13 cellular contexts compared by ENCODE assay signal in genomic region chr7:55056068-55056467, GRCh38. TPM values are rescaled to one million over a fixed set of nuclear protein-coding genes. Genes with fewer than 3 reads are reported as not detected.
A peak's percentile ranks its signal among the peaks of the same experiment; 100 is the strongest.
DNase-seq lines count a peak whose midpoint lies in the region; TF ChIP-seq lines count a peak whose summit lies in the region.
"Had no signal": no experiment of that assay in that cellular context is flagged by ENCODE, and none has a peak within 500 bp of the region (broad histone marks: within the 10 kb centered on the region; RNA-seq: fewer than 3 reads in every experiment).

No MANE protein-coding gene starts in this region.

- H3K9ac ChIP-seq in mesenchymal stem cell (ENCODE audit: low read length) = peak overlapping the region; percentile 82
- H3K9ac ChIP-seq: BLaER1 treated with 17β-estradiol and CSF1 and Interleukin-3, amounts not matched to agents 10 nM and 100 nM had no signal

- CTCF ChIA-PET in PC-9 (lab: Charles Lee) = no interaction called here

- peak overlapping the region; percentile 8 for H4K8ac ChIP-seq in mesenchymal stem cell (ENCODE audit: low read length)

- H2BK15ac ChIP-seq in mesenchymal stem cell (ENCODE audit: low read depth, poor library complexity, severe bottlenecking) = no peak overlapping the region

- H3K27me3 ChIP-seq in PC-9 (ENCODE audit: insufficient read depth, low read depth) (no peaks in the 10 kb centered on the region), mesenchymal stem cell (ENCODE audit: control insufficient read depth in 1 of 2, insufficient read depth in 1 of 2, low read length in 2 of 2) (no peaks in the 10 kb centered on the region), suprapubic skin (no peaks in the 10 kb centered on the region)
- H3K27me3 ChIP-seq: SJCRH30 had no signal

- H4K20me1 ChIP-seq in PC-9 (ENCODE audit: insufficient read depth) = no peaks in the 10 kb centered on the region
- H4K20me1 ChIP-seq: BLaER1 treated with 17β-estradiol and CSF1 and Interleukin-3, amounts not matched to agents 10 nM and 100 nM had no signal

- no peak overlapping the region for H3K14ac ChIP-seq in mesenchymal stem cell (ENCODE audit: low read length in 2 of 2)

- H3K4ac ChIP-seq in mesenchymal stem cell (ENCODE audit: low read depth in 1 of 2, low read length in 2 of 2) = no peak overlapping the region

- H2AK5ac ChIP-seq in mesenchymal stem cell (ENCODE audit: low read length, severe bottlenecking) = no peak overlapping the region

- DNase-seq in PC-9 (no peak), epithelial cell of prostate (ENCODE audit: low read depth, low spot score) (no peak), mesenchymal stem cell (no peak), suprapubic skin (ENCODE audit: low spot score in 2 of 2) (no peak), RPMI8226 (no peak), COLO829 (ENCODE audit: low spot score) (no peak), GOT3 (lab: John Stamatoyannopoulos, UW) (no peak)
- no peak for DNase-seq in stimulated activated CD8-positive, alpha-beta memory T cell treated with anti-CD3 and anti-CD28 coated beads, Interleukin-4, amount 100 ng/mL, for 48 hours
- DNase-seq: NCI-H1417 treated with DMSO at 0.1 percent for 48 hours, NCI-H2029, NCI-H510A treated with DMSO at 0.1 percent for 48 hours, SJCRH30 had no signal

- H3K79me1 ChIP-seq in mesenchymal stem cell (replicated peaks; ENCODE audit: low read length, poor library complexity, severe bottlenecking) = peaks cover 22% of the 10 kb centered on the region

- no peak for TF ChIP-seq POLR2A in suprapubic skin (IDR thresholded peaks at IDR 0.05)

- H4K91ac ChIP-seq in mesenchymal stem cell (ENCODE audit: low read length) = no peak overlapping the region

- no peak overlapping the region for H3K4me2 ChIP-seq in PC-9
- H3K4me2 ChIP-seq in mesenchymal stem cell (ENCODE audit: low read length, poor library complexity, severe bottlenecking) = no peak overlapping the region

- no CpG with 5 or more reads among the region's 1 CpG for WGBS in mesenchymal stem cell
- 67% methylated on average over 1 of the region's 1 CpG for WGBS in suprapubic skin

- intact Hi-C loops in PC-9 (cut with micrococcal nuclease; ENCODE audit: unreplicated experiment) = no loop called here

- H3K4me3 ChIP-seq in PC-9 (no peak overlapping the region), mesenchymal stem cell (ENCODE audit: insufficient read depth in 1 of 2, low read depth in 1 of 2, low read length in 2 of 2) (peak overlapping the region in 1 of 2 experiments; percentile 55), suprapubic skin (no peak overlapping the region)
- H3K4me3 ChIP-seq: BLaER1 treated with 17β-estradiol and CSF1 and Interleukin-3, amounts not matched to agents 10 nM and 100 nM; SJCRH30 had no signal

- H2AFZ ChIP-seq in PC-9 (no peak overlapping the region), mesenchymal stem cell (ENCODE audit: low read depth, low read length) (no peak overlapping the region)

- no TSS peak for BruUV-seq in PC-9 (replicated peaks; lab: Mats Ljungman, UMichigan)

- H3K36me3 ChIP-seq in PC-9 (ENCODE audit: low read depth) (peaks cover 59% of the 10 kb centered on the region), mesenchymal stem cell (ENCODE audit: control insufficient read depth in 1 of 2, insufficient read depth in 2 of 2, low read depth in 1 of 2, low read length in 2 of 2) (peaks cover 0 to 5% of the 10 kb centered on the region in 2 experiments), suprapubic skin (no peaks in the 10 kb centered on the region)
- H3K36me3 ChIP-seq: BLaER1 treated with 17β-estradiol and CSF1 and Interleukin-3, amounts not matched to agents 10 nM and 100 nM; SJCRH30 had no signal

- H3K79me2 ChIP-seq in PC-9 (ENCODE audit: low read depth) = peaks cover 99% of the 10 kb centered on the region

- TF ChIP-seq EP300 in suprapubic skin (IDR thresholded peaks at IDR 0.05) = no peak

- H3K4me1 ChIP-seq in PC-9 (replicated peaks; ENCODE audit: insufficient read depth) (peaks cover 54% of the 10 kb centered on the region), mesenchymal stem cell (ENCODE audit: control insufficient read depth, insufficient read depth, low read depth, low read length) (peaks cover 32% of the 10 kb centered on the region), suprapubic skin (peaks cover 82% of the 10 kb centered on the region)

- H3K9me2 ChIP-seq in PC-9 (ENCODE audit: insufficient read depth) = no peaks in the 10 kb centered on the region

- H2BK120ac ChIP-seq in mesenchymal stem cell (ENCODE audit: low read depth, low read length) = no peak overlapping the region

- peak overlapping the region in 1 of 2 experiments; percentile 20 for H2BK12ac ChIP-seq in mesenchymal stem cell (ENCODE audit: low read length in 2 of 2)

- TF ChIP-seq CTCF in PC-9 (conservative IDR thresholded peaks at IDR 0.05) = no peak
- no peak for TF ChIP-seq CTCF in suprapubic skin (IDR thresholded peaks at IDR 0.05)

- H3K27ac ChIP-seq in PC-9 (peak overlapping the region; percentile 15), epithelial cell of prostate (peak overlapping the region; percentile 94), mesenchymal stem cell (ENCODE audit: low read length, poor library complexity, severe bottlenecking) (no peak overlapping the region), suprapubic skin (peak overlapping the region; percentile 94)
- H3K27ac ChIP-seq: BLaER1 treated with 17β-estradiol and CSF1 and Interleukin-3, amounts not matched to agents 10 nM and 100 nM; SJCRH30 had no signal

- no peak overlapping the region for H2BK5ac ChIP-seq in mesenchymal stem cell (ENCODE audit: low read depth, low read length, poor library complexity, severe bottlenecking)

- H3K18ac ChIP-seq in mesenchymal stem cell (ENCODE audit: low read depth in 1 of 2, low read length in 2 of 2) = peak overlapping the region in 1 of 2 experiments; percentile 8

- POLR2A ChIA-PET in PC-9 (lab: Charles Lee; ENCODE audit: unreplicated experiment) = no interaction called here

- no peaks in the 10 kb centered on the region for H3K9me3 ChIP-seq in PC-9 (ENCODE audit: insufficient read depth, low read depth)
- H3K9me3 ChIP-seq in mesenchymal stem cell (ENCODE audit: control insufficient read depth, low read length) = no peaks in the 10 kb centered on the region
- no peaks in the 10 kb centered on the region for H3K9me3 ChIP-seq in suprapubic skin
- H3K9me3 ChIP-seq: BLaER1 treated with 17β-estradiol and CSF1 and Interleukin-3, amounts not matched to agents 10 nM and 100 nM; SJCRH30 had no signal

- peaks cover 70% of the 10 kb centered on the region for H3F3A ChIP-seq in PC-9 (ENCODE audit: insufficient read depth, low read depth)

- no peak overlapping the region for H3K23ac ChIP-seq in mesenchymal stem cell (ENCODE audit: low read length in 2 of 2)

RNA-seq across cellular contexts. Expression of gene EGFR, which starts 37.3 kb away (rescaled TPM):
- 324 and 342 TPM in 2 replicates for total RNA-seq in PC-9 (2021)
- polyA plus RNA-seq in mesenchymal stem cell (2013, experiment 1 of 2) = 15.8 TPM
- polyA plus RNA-seq in mesenchymal stem cell (2013, experiment 2 of 2) = 15.1 TPM
- 100 to 1,000 TPM; 231 to 341 (median 271) TPM for total RNA-seq in suprapubic skin
